19 cellular contexts compared by ENCODE assay signal in genomic region chr4:147994491-147995385, GRCh38.
"Had no signal": no experiment of that assay in that cellular context is flagged by ENCODE, and none has a peak within 500 bp of the region (broad histone marks: within the 10 kb centered on the region; RNA-seq: fewer than 3 reads in every experiment).

No MANE protein-coding gene starts in this region.

- DNase-seq: activated CD4-positive, alpha-beta T cell treated with anti-CD3 and anti-CD28 coated beads, Interleukin-2, amount 10 ng/mL, durations not matched to agents 7 days and 5 days; activated CD8-positive, alpha-beta memory T cell treated with anti-CD3 and anti-CD28 coated beads, Interleukin-2, amount 50 U/mL, for 48 hours; activated effector memory CD4-positive, alpha-beta T cell treated with Interleukin-2 at 50 U/mL for 16 hours; activated naive CD4-positive, alpha-beta T cell treated with anti-CD3 and anti-CD28 coated beads, Interleukin-2, amount 50 U/mL, for 16 hours; activated T-cell treated with anti-CD3 and anti-CD28 coated beads, Interleukin-2, amount 50 U/mL, for 48 hours; effector memory CD8-positive, alpha-beta T cell; hypothalamus; kidney; midbrain; pancreas; sigmoid colon; spleen; stimulated activated CD4-positive, alpha-beta T cell treated with anti-CD3 and anti-CD28 coated beads, Interleukin-4, amount 100 ng/mL, for 4 hours; upper lobe of left lung had no signal

- H3K4me1 ChIP-seq: pancreas, spleen, upper lobe of left lung had no signal

- H3K9me3 Mint-ChIP-seq: effector memory CD8-positive, alpha-beta T cell; neural crest cell; stimulated activated memory B cell treated with anti-CD40 and anti-IgM and Interleukin-4, amounts not matched to agents 10 μg/mL and 1 μg/mL and 100 μg/mL, for 72 hours; T-helper 1 cell treated with Interleukin-12 subunit alpha and Interleukin-12 subunit beta and Interleukin-4 antibody, amounts not matched to agents 30 μg/mL and 1 μg/mL, for 36 hours had no signal

- H3K27ac ChIP-seq: pancreas, spleen, thoracic aorta, upper lobe of left lung had no signal

- H3K27me3 Mint-ChIP-seq: activated CD4-positive, alpha-beta T cell treated with anti-CD3 and anti-CD28 coated beads, Interleukin-2, amount 10 ng/mL, durations not matched to agents 7 days and 5 days; effector memory CD8-positive, alpha-beta T cell; stimulated activated memory B cell treated with anti-CD40 and anti-IgM and Interleukin-4, amounts not matched to agents 10 μg/mL and 1 μg/mL and 100 μg/mL, for 72 hours had no signal

- H3K4me3 Mint-ChIP-seq: activated CD4-positive, alpha-beta T cell treated with anti-CD3 and anti-CD28 coated beads, Interleukin-2, amount 10 ng/mL, durations not matched to agents 7 days and 5 days; effector memory CD8-positive, alpha-beta T cell; neural crest cell; stimulated activated memory B cell treated with anti-CD40 and anti-IgM and Interleukin-4, amounts not matched to agents 10 μg/mL and 1 μg/mL and 100 μg/mL, for 72 hours; T-helper 1 cell treated with Interleukin-12 subunit alpha and Interleukin-12 subunit beta and Interleukin-4 antibody, amounts not matched to agents 30 μg/mL and 1 μg/mL, for 36 hours had no signal

- H3K27me3 ChIP-seq: pancreas, sigmoid colon, spleen, upper lobe of left lung had no signal

- H3K4me3 ChIP-seq: pancreas, sigmoid colon, spleen, thoracic aorta, upper lobe of left lung had no signal

- H3K36me3 ChIP-seq: pancreas, sigmoid colon, upper lobe of left lung had no signal

- H3K36me3 Mint-ChIP-seq: stimulated activated memory B cell treated with anti-CD40 and anti-IgM and Interleukin-4, amounts not matched to agents 10 μg/mL and 1 μg/mL and 100 μg/mL, for 72 hours had no signal

- H3K9me3 ChIP-seq: pancreas, sigmoid colon, thoracic aorta had no signal

- H3K4me1 Mint-ChIP-seq: activated CD4-positive, alpha-beta T cell treated with anti-CD3 and anti-CD28 coated beads, Interleukin-2, amount 10 ng/mL, durations not matched to agents 7 days and 5 days; stimulated activated memory B cell treated with anti-CD40 and anti-IgM and Interleukin-4, amounts not matched to agents 10 μg/mL and 1 μg/mL and 100 μg/mL, for 72 hours had no signal

- FAIRE-seq: astrocyte, kidney, pancreas had no signal

- H3K27ac Mint-ChIP-seq: activated CD4-positive, alpha-beta T cell treated with anti-CD3 and anti-CD28 coated beads, Interleukin-2, amount 10 ng/mL, durations not matched to agents 7 days and 5 days; effector memory CD8-positive, alpha-beta T cell; stimulated activated memory B cell treated with anti-CD40 and anti-IgM and Interleukin-4, amounts not matched to agents 10 μg/mL and 1 μg/mL and 100 μg/mL, for 72 hours; T-helper 1 cell treated with Interleukin-12 subunit alpha and Interleukin-12 subunit beta and Interleukin-4 antibody, amounts not matched to agents 30 μg/mL and 1 μg/mL, for 36 hours had no signal
